Comparison of ENCODE assay signal across 8 cellular contexts in the genomic region with DNA sequence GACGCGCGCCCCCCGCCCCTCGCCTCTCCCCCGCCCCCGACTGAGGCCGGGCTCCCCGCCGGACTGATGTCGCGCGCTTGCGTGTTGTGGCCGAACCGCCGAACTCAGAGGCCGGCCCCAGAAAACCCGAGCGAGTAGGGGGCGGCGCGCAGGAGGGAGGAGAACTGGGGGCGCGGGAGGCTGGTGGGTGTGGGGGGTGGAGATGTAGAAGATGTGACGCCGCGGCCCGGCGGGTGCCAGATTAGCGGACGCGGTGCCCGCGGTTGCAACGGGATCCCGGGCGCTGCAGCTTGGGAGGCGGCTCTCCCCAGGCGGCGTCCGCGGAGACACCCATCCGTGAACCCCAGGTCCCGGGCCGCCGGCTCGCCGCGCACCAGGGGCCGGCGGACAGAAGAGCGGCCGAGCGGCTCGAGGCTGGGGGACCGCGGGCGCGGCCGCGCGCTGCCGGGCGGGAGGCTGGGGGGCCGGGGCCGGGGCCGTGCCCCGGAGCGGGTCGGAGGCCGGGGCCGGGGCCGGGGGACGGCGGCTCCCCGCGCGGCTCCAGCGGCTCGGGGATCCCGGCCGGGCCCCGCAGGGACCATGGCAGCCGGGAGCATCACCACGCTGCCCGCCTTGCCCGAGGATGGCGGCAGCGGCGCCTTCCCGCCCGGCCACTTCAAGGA. TPM values are rescaled to one million over a fixed set of nuclear protein-coding genes. Genes with fewer than 3 reads are reported as not detected.
DNase-seq lines count a peak whose midpoint lies in the region; ATAC-seq and TF ChIP-seq lines count a peak whose summit lies in the region.

TSS of gene FGF2 (plus strand) at position 236 of the 662 bp plus-strand sequence. CDS start at position 580, 344 bp downstream.

- H3K4me1 ChIP-seq in HAP-1 (peaks cover 27% of the 10 kb centered on the region), cardiac muscle cell (ENCODE audit: low read depth) (no peaks in the 10 kb centered on the region)

- 1 to 3% (median 1%) methylated on average over 35 to 93 of the region's 93 CpGs for WGBS in adipose tissue, 3 donors

- in situ Hi-C loops in HAP-1 (cut with MboI; ENCODE audit: low sequenced_read_pairs) = no loop called here

- H3K36me3 ChIP-seq in HAP-1 (replicated peaks) = 0 out of 2 replicates have a peak, but pooled peaks cover 2% of the 10 kb centered on the region
- H3K36me3 ChIP-seq in cardiac muscle cell = no peaks in the 10 kb centered on the region

- TF ChIP-seq CTCF in cardiac muscle cell (IDR thresholded peaks at IDR 0.05; ENCODE audit: low read depth, low read length) = no peak
- TF ChIP-seq CTCF in omental fat pad (IDR thresholded peaks at IDR 0.05) = no peak

- H3K27me3 ChIP-seq in HAP-1 (ENCODE audit: low read depth) (no peaks in the 10 kb centered on the region), cardiac muscle cell (peaks cover 14% of the 10 kb centered on the region)

- H3K9me3 ChIP-seq in HAP-1 (no peaks in the 10 kb centered on the region), cardiac muscle cell (ENCODE audit: low read depth) (no peaks in the 10 kb centered on the region)

- peak; percentile 69 for ATAC-seq in omental fat pad (ENCODE audit: low FRiP score)

- H3K4me3 ChIP-seq in HAP-1 = peak within 1 kb of the TSS; percentile 67
- H3K4me3 ChIP-seq in cardiac muscle cell = peak within 1 kb of the TSS; percentile 64

- H3K27ac ChIP-seq in adipose tissue (ENCODE audit: low read depth, low read length) (peak within 1 kb of the TSS; percentile 15), cardiac muscle cell (no peak within 1 kb of the TSS)

- peak; percentile 0 for DNase-seq in NCI-H2171 (lab: John Stamatoyannopoulos, UW)
- no peak for DNase-seq in NCI-H2171 treated with DMSO at 0.1 percent for 48 hours (lab: John Stamatoyannopoulos, UW)
- DNase-seq in HAP-1 (ENCODE audit: low spot score in 2 of 2) = peak; percentile 50 to 77
- DNase-seq in NCI-H1092 treated with DMSO at 0.1 percent for 48 hours (lab: John Stamatoyannopoulos, UW) = peak; percentile 36
- peak; percentile 71 to 76 for DNase-seq in cardiac muscle cell (ENCODE audit: low read depth in 1 of 2, low spot score in 1 of 2)
- DNase-seq in omental fat pad (ENCODE audit: low spot score) = peak; percentile 49
- DNase-seq in UCSD-AML1 (lab: John Stamatoyannopoulos, UW; ENCODE audit: unreplicated experiment) = no peak

RNA-seq across cellular contexts. Expression of gene FGF2, which starts in this region (rescaled TPM):
- 10 to 100 TPM in 1 of 3 donors, 1 to 10 TPM in 1, under 1 TPM in 1; 0.46 to 16.7 (median 9.3) TPM for polyA plus RNA-seq in adipose tissue
- 2.1 and 3.2 TPM in 2 replicates for total RNA-seq in cardiac muscle cell
- 3.0 and 3.4 TPM in 2 replicates for polyA plus RNA-seq in cardiac muscle cell
- total RNA-seq in omental fat pad = 10 to 100 TPM; 22.0 to 50.9 (median 27.7) TPM

Comparison
In these comparisons a context has a peak if more than half of its experiments do, and no peak if none do; other contexts are left out.
1. DNase-seq: peak in NCI-H2171 (single experiment), HAP-1 (2 of 2), NCI-H1092 treated with DMSO at 0.1 percent for 48 hours (single experiment), cardiac muscle cell (2 of 2) and omental fat pad (single experiment); none in NCI-H2171 treated with DMSO at 0.1 percent for 48 hours (single experiment) and UCSD-AML1 (single experiment).